8 cellular contexts compared by ENCODE assay signal in genomic region chr2:240998706-240999000, GRCh38. TPM values are rescaled to one million over a fixed set of nuclear protein-coding genes. Genes with fewer than 3 reads are reported as not detected.
DNase-seq lines count a peak whose midpoint lies in the region; TF ChIP-seq lines count a peak whose summit lies in the region.

No MANE protein-coding gene starts in this region.

- TF ChIP-seq POLR2A in esophagus muscularis mucosa (IDR thresholded peaks at IDR 0.05; ENCODE audit: low read depth), result no peak

- TF ChIP-seq CTCF in CD14-positive monocyte (IDR thresholded peaks at IDR 0.05) (no peak), esophagus muscularis mucosa (IDR thresholded peaks at IDR 0.05) (no peak), GM13977 (IDR thresholded peaks at IDR 0.05; ENCODE audit: extremely low read depth, insufficient read depth, missing control alignments) (no peak)

- H3K4me1 Mint-ChIP-seq in CD14-positive monocyte, result peaks cover 9% of the 10 kb centered on the region

- peak overlapping the region; percentile 70 to 78 for H3K4me3 Mint-ChIP-seq in CD14-positive monocyte

- peaks cover 6 to 9% of the 10 kb centered on the region in 2 donors for H3K36me3 Mint-ChIP-seq in CD14-positive monocyte

- H3K27ac ChIP-seq in esophagus muscularis mucosa (replicated peaks in 1 of 4) (peak overlapping the region; percentile 62 to 79 (median 68)), rectal smooth muscle tissue (ENCODE audit: low read depth, low read length) (no peak overlapping the region)

- peaks cover 7 to 20% (median 14%) of the 10 kb centered on the region in 7 donors for H3K9me3 Mint-ChIP-seq in CD14-positive monocyte

- H3K4me1 ChIP-seq in esophagus muscularis mucosa (peaks cover 22 to 53% (median 43%) of the 10 kb centered on the region in 4 donors), rectal smooth muscle tissue (ENCODE audit: control insufficient read depth, insufficient read depth, low read length) (no peaks in the 10 kb centered on the region)

- no peak overlapping the region for H3K9ac ChIP-seq in rectal smooth muscle tissue (ENCODE audit: low read length)

- in situ Hi-C loops in GM13977 (cut with MboI; ENCODE audit: low pct_unique_long_range_greater_than_20kb, low sequenced_read_pairs, unreplicated experiment), result no loop called here

- H3K36me3 ChIP-seq in MG63, result peaks cover 18% of the 10 kb centered on the region
- H3K36me3 ChIP-seq in esophagus muscularis mucosa, result peaks cover 0 to 25% (median 8%) of the 10 kb centered on the region in 4 donors
- H3K36me3 ChIP-seq in rectal smooth muscle tissue (ENCODE audit: control insufficient read depth, insufficient read depth, low read length), result no peaks in the 10 kb centered on the region

- intact Hi-C loops in CD14-positive monocyte (cut with micrococcal nuclease) (loop anchor here in 1 of 2 donors (10.0 kb wide), 2 partner anchors 156 to 736 kb away; partner anchors contain the start of genes D2HGDH and PPP1R7), esophagus muscularis mucosa (cut with DNase I) (no loop called here)

- peak overlapping the region; percentile 48; the same call in 1 of the 2 replicates for H3K4me3 ChIP-seq in MG63
- peak overlapping the region; percentile 64 to 76 (median 68) for H3K4me3 ChIP-seq in esophagus muscularis mucosa
- peak overlapping the region; percentile 44 for H3K4me3 ChIP-seq in rectal smooth muscle tissue (ENCODE audit: low read length)

- no peak overlapping the region for H3K27ac Mint-ChIP-seq in CD14-positive monocyte

- DNase-seq in CD14-positive monocyte (ENCODE audit: low spot score) (peak; percentile 41), MG63 (no peak), esophagus muscularis mucosa (ENCODE audit: extremely low spot score) (no peak), DMS79 treated with DMSO at 0.1 percent for 48 hours (lab: John Stamatoyannopoulos, UW) (no peak), GM13977 (ENCODE audit: low spot score) (no peak), HUDEP-2 (lab: John Stamatoyannopoulos, UW; ENCODE audit: unreplicated experiment in 76 of 76) (no peak), NCI-H1930 (lab: John Stamatoyannopoulos, UW) (no peak)

- no peaks in the 10 kb centered on the region for H3K27me3 ChIP-seq in MG63
- H3K27me3 ChIP-seq in esophagus muscularis mucosa, result no peaks in the 10 kb centered on the region
- H3K27me3 ChIP-seq in rectal smooth muscle tissue (ENCODE audit: control insufficient read depth, insufficient read depth, low read length), result no peaks in the 10 kb centered on the region

- TF ChIP-seq EP300 in esophagus muscularis mucosa (IDR thresholded peaks at IDR 0.05), result no peak

- peaks cover 48 to 80% (median 51%) of the 10 kb centered on the region in 3 donors for H3K27me3 Mint-ChIP-seq in CD14-positive monocyte (ENCODE audit: low read depth in 3 of 3)

- H3K9me3 ChIP-seq in MG63 (peaks cover 6% of the 10 kb centered on the region), esophagus muscularis mucosa (peaks cover 0 to 9% (median 5%) of the 10 kb centered on the region in 4 donors)

- no CpG with 5 or more reads among the region's 52 CpGs for WGBS in esophagus muscularis mucosa

RNA-seq across cellular contexts. Expression of gene SNED1, which starts 0.2 kb away (rescaled TPM):
- under 1 TPM; 0.02 to 0.12 TPM for polyA plus RNA-seq in CD14-positive monocyte
- 2.6 and 5.1 TPM in 2 replicates for total RNA-seq in MG63 (2014; rRNA removed; shearing (Covaris generic); ENCODE audit: low replicate concordance)
- total RNA-seq in esophagus muscularis mucosa, result 10 to 100 TPM in 2 of 4 donors, 1 to 10 TPM in 2; 7.3 to 14.1 (median 11.6) TPM
